Comparison of ENCODE assay signal across 25 cellular contexts in the genomic region with DNA sequence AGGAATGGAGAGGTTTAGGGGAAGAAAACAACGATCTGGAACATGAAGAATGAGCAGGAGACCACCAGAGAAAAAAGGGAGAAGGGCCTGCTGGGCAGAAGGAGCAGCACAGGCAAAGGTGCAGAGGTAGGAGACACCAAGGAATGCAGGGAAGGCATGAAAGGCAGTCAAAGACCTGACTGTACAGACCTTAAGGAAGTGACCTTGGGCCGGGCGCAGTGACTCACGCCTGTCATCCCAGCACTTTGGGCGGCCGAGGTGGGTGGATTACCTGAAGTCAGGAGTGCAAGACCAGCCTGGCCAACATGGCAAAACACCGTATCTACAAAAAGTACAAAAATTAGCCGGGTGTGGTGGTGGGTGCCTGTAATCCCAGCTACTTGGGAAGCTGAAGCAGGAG.
"Had no signal": no experiment of that assay in that cellular context is flagged by ENCODE, and none has a peak within 500 bp of the region (broad histone marks: within the 10 kb centered on the region; RNA-seq: fewer than 3 reads in every experiment).

No MANE protein-coding gene starts in this region.

- H3K27ac ChIP-seq: neutrophil, pancreas, psoas muscle, right lobe of liver, sigmoid colon, stomach, thoracic aorta, thyroid gland, transverse colon, upper lobe of right lung, uterus had no signal

- ATAC-seq: naive thymus-derived CD4-positive, alpha-beta T cell; natural killer cell; psoas muscle; right cardiac atrium; right lobe of liver; stimulated activated effector memory CD8-positive, alpha-beta T cell treated with anti-CD3 and anti-CD28 coated beads, Interleukin-12 subunit alpha, Interleukin-12 subunit beta, amount 100 ng/mL, for 72 hours; stimulated activated naive B cell treated with anti-CD40 and anti-IgM and Interleukin-4, amounts not matched to agents 10 μg/mL and 1 μg/mL and 100 μg/mL, for 72 hours; upper lobe of right lung had no signal

- H3K4me3 Mint-ChIP-seq: naive thymus-derived CD4-positive, alpha-beta T cell; natural killer cell; nephron; stimulated activated effector memory CD8-positive, alpha-beta T cell treated with anti-CD3 and anti-CD28 coated beads, Interleukin-12 subunit alpha, Interleukin-12 subunit beta, amount 100 ng/mL, for 72 hours; stimulated activated naive B cell treated with anti-CD40 and anti-IgM and Interleukin-4, amounts not matched to agents 10 μg/mL and 1 μg/mL and 100 μg/mL, for 72 hours; stimulated activated naive CD8-positive, alpha-beta T cell treated with anti-CD3 and anti-CD28 coated beads, Interleukin-15, Interleukin-2, amounts not matched to agents 100 ng/mL and 50 ng/mL, for 24 hours had no signal

- H3K4me1 ChIP-seq: pancreas, psoas muscle, right lobe of liver, sigmoid colon, stomach, thyroid gland, transverse colon, upper lobe of right lung, uterus had no signal

- H3K4me3 ChIP-seq: pancreas, psoas muscle, right lobe of liver, sigmoid colon, stomach, thoracic aorta, thyroid gland, transverse colon, upper lobe of right lung, uterus had no signal

- H3K36me3 ChIP-seq: neutrophil, pancreas, right lobe of liver, sigmoid colon, stomach, thoracic aorta, thyroid gland, transverse colon, upper lobe of right lung, uterus had no signal

- H3K9me3 ChIP-seq: neutrophil, pancreas, psoas muscle, right lobe of liver, sigmoid colon, stomach, thoracic aorta, thyroid gland, transverse colon, upper lobe of right lung, uterus had no signal

- H3K27ac Mint-ChIP-seq: natural killer cell; nephron; stimulated activated effector memory CD8-positive, alpha-beta T cell treated with anti-CD3 and anti-CD28 coated beads, Interleukin-12 subunit alpha, Interleukin-12 subunit beta, amount 100 ng/mL, for 72 hours; stimulated activated naive B cell treated with anti-CD40 and anti-IgM and Interleukin-4, amounts not matched to agents 10 μg/mL and 1 μg/mL and 100 μg/mL, for 72 hours; stimulated activated naive CD8-positive, alpha-beta T cell treated with anti-CD3 and anti-CD28 coated beads, Interleukin-15, Interleukin-2, amounts not matched to agents 100 ng/mL and 50 ng/mL, for 24 hours had no signal

- H3K9me3 Mint-ChIP-seq: naive thymus-derived CD4-positive, alpha-beta T cell; natural killer cell; nephron; stimulated activated effector memory CD8-positive, alpha-beta T cell treated with anti-CD3 and anti-CD28 coated beads, Interleukin-12 subunit alpha, Interleukin-12 subunit beta, amount 100 ng/mL, for 72 hours; stimulated activated naive CD8-positive, alpha-beta T cell treated with anti-CD3 and anti-CD28 coated beads, Interleukin-15, Interleukin-2, amounts not matched to agents 100 ng/mL and 50 ng/mL, for 24 hours had no signal

- H3K27me3 ChIP-seq: neutrophil, pancreas, right lobe of liver, sigmoid colon, thyroid gland, transverse colon, upper lobe of right lung, uterus had no signal

- DNase-seq: naive thymus-derived CD4-positive, alpha-beta T cell; natural killer cell; nucleus accumbens; pancreas; psoas muscle; right cardiac atrium; right lobe of liver; sigmoid colon; small intestine; stimulated activated CD4-positive, alpha-beta T cell treated with anti-CD3 and anti-CD28 coated beads, Interleukin-15, amount 100 ng/mL, for 24 hours; stimulated activated CD4-positive, alpha-beta T cell treated with anti-CD3 and anti-CD28 coated beads, Interleukin-2, amount 100 ng/mL, for 24 hours; stimulated activated CD4-positive, alpha-beta T cell treated with anti-CD3 and anti-CD28 coated beads, Interleukin-2, amount 100 ng/mL, for 48 hours; stimulated activated CD4-positive, alpha-beta T cell treated with anti-CD3 and anti-CD28 coated beads, Interleukin-4, amount 100 ng/mL, for 24 hours; stimulated activated naive B cell treated with anti-CD40 and anti-IgM and Interleukin-4, amounts not matched to agents 10 μg/mL and 1 μg/mL and 100 μg/mL, for 72 hours; stimulated activated naive CD4-positive, alpha-beta T cell treated with Interleukin-2 at 50 U/mL for 16 hours; stomach; thyroid gland; transverse colon; upper lobe of right lung; uterus had no signal

- H3K36me3 Mint-ChIP-seq: naive thymus-derived CD4-positive, alpha-beta T cell; natural killer cell; stimulated activated effector memory CD8-positive, alpha-beta T cell treated with anti-CD3 and anti-CD28 coated beads, Interleukin-12 subunit alpha, Interleukin-12 subunit beta, amount 100 ng/mL, for 72 hours; stimulated activated naive B cell treated with anti-CD40 and anti-IgM and Interleukin-4, amounts not matched to agents 10 μg/mL and 1 μg/mL and 100 μg/mL, for 72 hours had no signal

- H3K4me1 Mint-ChIP-seq: natural killer cell; nephron; stimulated activated effector memory CD8-positive, alpha-beta T cell treated with anti-CD3 and anti-CD28 coated beads, Interleukin-12 subunit alpha, Interleukin-12 subunit beta, amount 100 ng/mL, for 72 hours; stimulated activated naive B cell treated with anti-CD40 and anti-IgM and Interleukin-4, amounts not matched to agents 10 μg/mL and 1 μg/mL and 100 μg/mL, for 72 hours had no signal
